In genomic region chr3:12356175-12356574, GRCh38 we compare ENCODE assay signal across 1 cellular context.
TF ChIP-seq lines count a peak whose summit lies in the region.

No MANE protein-coding gene starts in this region.

TF ChIP-seq in HEK293, 187 proteins besides CTCF, POLR2A, EP300 and RAD21 (continued from another document):
- no peak for TF ChIP-seq ZNF280C (tag by site-specific recombination; IDR thresholded peaks at IDR 0.05)
- peak; percentile 40; the same call in 1 of the 2 replicates for TF ChIP-seq MZF1 (tag by site-specific recombination; IDR thresholded peaks at IDR 0.05; ENCODE audit: borderline replicate concordance)
- no peak for TF ChIP-seq KLF16 (tag by site-specific recombination; IDR thresholded peaks at IDR 0.05)
- TF ChIP-seq FEZF1 (tag by site-specific recombination; IDR thresholded peaks at IDR 0.05), result no peak; the same call in 1 of the 2 replicates
- TF ChIP-seq PRDM6 (tag by site-specific recombination; IDR thresholded peaks at IDR 0.05), result peak; percentile 64
- peak; percentile 69 for TF ChIP-seq SCRT2 (tag by site-specific recombination; IDR thresholded peaks at IDR 0.05)
- TF ChIP-seq KLF7 (tag by site-specific recombination; IDR thresholded peaks at IDR 0.05; ENCODE audit: borderline replicate concordance), result no peak
